ENCODE assay signal across 1 cellular context in genomic region chr1:54017979-54018378, GRCh38.
TF ChIP-seq lines count a peak whose summit lies in the region.

Gene LDLRAD1 (minus strand): TSS chr1:54018186. CDS start chr1:54018112, 74 bp downstream.

TF ChIP-seq in K562, 482 proteins besides CTCF, POLR2A, EP300 and RAD21:
- TF ChIP-seq PHF8 (IDR thresholded peaks at IDR 0.05; ENCODE audit: borderline replicate concordance, low read length) = no peak
- TF ChIP-seq, protein P1, sequence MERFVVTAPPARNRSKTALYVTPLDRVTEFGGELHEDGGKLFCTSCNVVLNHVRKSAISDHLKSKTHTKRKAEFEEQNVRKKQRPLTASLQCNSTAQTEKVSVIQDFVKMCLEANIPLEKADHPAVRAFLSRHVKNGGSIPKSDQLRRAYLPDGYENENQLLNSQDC (CRISPR knock-in tag; IDR thresholded peaks at IDR 0.05) = no peak
- TF ChIP-seq DDX20 (tag; IDR thresholded peaks at IDR 0.05; ENCODE audit: low read depth) = no peak
- TF ChIP-seq SRSF9 (IDR thresholded peaks at IDR 0.05; ENCODE audit: borderline replicate concordance, low read depth, low read length) = no peak
- no peak for TF ChIP-seq HNRNPK (IDR thresholded peaks at IDR 0.05; ENCODE audit: low read depth, low read length, poor library complexity, severe bottlenecking)
- no peak for TF ChIP-seq MED1 (CRISPR knock-in tag; IDR thresholded peaks at IDR 0.05; ENCODE audit: borderline replicate concordance)
- TF ChIP-seq, protein P2, sequence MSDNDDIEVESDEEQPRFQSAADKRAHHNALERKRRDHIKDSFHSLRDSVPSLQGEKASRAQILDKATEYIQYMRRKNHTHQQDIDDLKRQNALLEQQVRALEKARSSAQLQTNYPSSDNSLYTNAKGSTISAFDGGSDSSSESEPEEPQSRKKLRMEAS (CRISPR knock-in tag; IDR thresholded peaks at IDR 0.05) = no peak
- no peak for TF ChIP-seq HINFP (tag; conservative IDR thresholded peaks at IDR 0.05; ENCODE audit: low read depth)
